In the genomic region with DNA sequence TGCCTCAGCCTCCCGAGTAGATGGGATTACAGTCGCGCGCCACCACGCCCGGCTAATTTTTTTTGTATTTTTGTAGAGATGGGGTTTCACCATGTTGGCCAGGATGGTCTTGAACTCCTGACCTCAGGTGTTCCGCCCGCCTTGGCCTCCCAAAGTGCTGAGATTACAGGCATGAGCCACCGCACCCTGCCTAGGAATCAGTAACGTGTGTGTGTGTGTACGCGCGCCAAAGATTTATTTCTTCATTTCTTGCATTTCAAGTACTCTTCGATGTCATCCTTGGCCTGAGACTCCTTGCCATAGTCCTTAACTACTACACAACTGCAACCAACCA, we compare ENCODE assay signal across 6 cellular contexts. TPM values are rescaled to one million over a fixed set of nuclear protein-coding genes. Genes with fewer than 3 reads are reported as not detected.
DNase-seq lines count a peak whose midpoint lies in the region; ATAC-seq and TF ChIP-seq lines count a peak whose summit lies in the region.
"Not testable (repeated sequence)": the region's sequence is repeated elsewhere in the genome, so short reads cannot be mapped to it uniquely, and the experiment has no call there.

No MANE protein-coding gene starts in this region.

- H3K4me3 Mint-ChIP-seq in natural killer cell, result peak overlapping the region; percentile 90

- H3K36me3 Mint-ChIP-seq in natural killer cell, result not testable (repeated sequence)

- H3K27me3 Mint-ChIP-seq in natural killer cell (ENCODE audit: low read depth in 2 of 2), result not testable (repeated sequence)

- H3K9me3 ChIP-seq in ES-I3 (ENCODE audit: control insufficient read depth, insufficient read depth, low read length); SJCRH30 (replicated peaks); cardiac muscle cell (ENCODE audit: low read depth); testis: not testable (repeated sequence)

- WGBS in testis, 2 donors, result 32 to 46% methylated on average over 14 of the region's 14 CpGs

- intact Hi-C loops in natural killer cell (cut with micrococcal nuclease), result not testable (repeated sequence)
- intact Hi-C loops in testis (cut with DNase I; ENCODE audit: low total_unique reads), result loop anchor here (10.0 kb wide), 1 partner anchor 190 kb away; a partner anchor contains a TSS

- peak overlapping the region; percentile 35 to 57 for H3K27ac Mint-ChIP-seq in natural killer cell

- TF ChIP-seq POLR2A in testis (IDR thresholded peaks at IDR 0.05), result not testable (repeated sequence)

- H3K27ac ChIP-seq in SJCRH30 (peak overlapping the region; percentile 75), testis (peak overlapping the region in 1 of 2 donors; percentile 78)
- H3K27ac ChIP-seq in cardiac muscle cell, result not testable (repeated sequence)

- H3K4me3 ChIP-seq in SJCRH30 (peak overlapping the region; percentile 95), astrocyte of the spinal cord (ENCODE audit: low read depth, low read length) (peak overlapping the region; percentile 96), cardiac muscle cell (peak overlapping the region; percentile 93), testis (peak overlapping the region; percentile 60 to 94)

- not testable (repeated sequence) for H3K9me3 Mint-ChIP-seq in natural killer cell

- in situ Hi-C loops in astrocyte of the spinal cord (cut with HindIII; ENCODE audit: low sequenced_read_pairs), result not testable (repeated sequence)

- not testable (repeated sequence) for H3K36me3 ChIP-seq in ES-I3 (ENCODE audit: insufficient read depth, low read length); SJCRH30; cardiac muscle cell; testis (ENCODE audit: low read depth, missing control alignments)

- TF ChIP-seq CTCF in astrocyte of the spinal cord (IDR thresholded peaks at IDR 0.05; ENCODE audit: low read depth, low read length); cardiac muscle cell (IDR thresholded peaks at IDR 0.05; ENCODE audit: low read depth, low read length); natural killer cell (IDR thresholded peaks at IDR 0.05); testis (IDR thresholded peaks at IDR 0.05): not testable (repeated sequence)

- H3K4me1 Mint-ChIP-seq in natural killer cell, result peaks cover 27 to 32% of the 10 kb centered on the region in 2 donors

- peak overlapping the region; percentile 94 for H3K9ac ChIP-seq in ES-I3 (ENCODE audit: low read depth, low read length)

- ATAC-seq in natural killer cell, result not testable (repeated sequence)

- H3K4me1 ChIP-seq in ES-I3 (ENCODE audit: insufficient read depth, low read length), result peaks cover 18% of the 10 kb centered on the region
- not testable (repeated sequence) for H3K4me1 ChIP-seq in SJCRH30, testis
- H3K4me1 ChIP-seq in cardiac muscle cell (ENCODE audit: low read depth), result peaks cover 11% of the 10 kb centered on the region

- DNase-seq in SJCRH30; astrocyte of the spinal cord (ENCODE audit: low read depth, low spot score); cardiac muscle cell (ENCODE audit: low read depth in 1 of 2, low spot score in 1 of 2); natural killer cell; testis: not testable (repeated sequence)

- not testable (repeated sequence) for H3K27me3 ChIP-seq in SJCRH30, cardiac muscle cell, testis

RNA-seq across cellular contexts. Expression of a gene that starts 0.6 kb away (rescaled TPM):
- total RNA-seq in SJCRH30 (2014; rRNA removed; shearing (Covaris generic)), result 23.6 and 27.2 TPM in 2 replicates
- total RNA-seq in cardiac muscle cell (47.3 and 63.2 TPM in 2 replicates), natural killer cell (10 to 100 TPM; 32.3 to 45.8 (median 43.5) TPM), testis (10 to 100 TPM; 88.0 to 88.1 TPM)
- polyA plus RNA-seq in cardiac muscle cell (52.6 and 77.7 TPM in 2 replicates), testis (ENCODE audit: insufficient read depth, low read depth, low replicate concordance) (74.4 TPM)

RNA-seq across cellular contexts. Expression of a gene that starts 5.9 kb away (rescaled TPM):
- 23.3 and 23.9 TPM in 2 replicates for total RNA-seq in SJCRH30 (2014; rRNA removed; shearing (Covaris generic))
- total RNA-seq in cardiac muscle cell (14.4 and 17.3 TPM in 2 replicates), natural killer cell (100 to 1,000 TPM; 314 to 374 (median 335) TPM), testis (10 to 100 TPM; 13.5 to 19.5 TPM)
- polyA plus RNA-seq in cardiac muscle cell (23.3 and 33.0 TPM in 2 replicates), testis (ENCODE audit: insufficient read depth, low read depth, low replicate concordance) (23.0 TPM)

RNA-seq across cellular contexts. Expression of a gene that starts 26.7 kb away (rescaled TPM):
- 5.5 and 5.6 TPM in 2 replicates for total RNA-seq in SJCRH30 (2014; rRNA removed; shearing (Covaris generic))
- total RNA-seq in cardiac muscle cell (36.8 and 47.7 TPM in 2 replicates), natural killer cell (10 to 100 TPM in 2 of 3 donors, 1 to 10 TPM in 1; 9.1 to 15.0 (median 10.5) TPM), testis (10 to 100 TPM; 28.7 to 33.7 TPM)
- polyA plus RNA-seq in cardiac muscle cell (39.1 and 40.8 TPM in 2 replicates), testis (ENCODE audit: insufficient read depth, low read depth, low replicate concordance) (24.6 TPM)

RNA-seq across cellular contexts. Expression of a gene that starts 35.1 kb away (rescaled TPM):
- not detected in 2 replicates for total RNA-seq in SJCRH30 (2014; rRNA removed; shearing (Covaris generic))
- not detected in 2 replicates for total RNA-seq in cardiac muscle cell
- not detected in 2 replicates for polyA plus RNA-seq in cardiac muscle cell
- total RNA-seq in natural killer cell, result 1 to 10 TPM in 1 of 3 donors, under 1 TPM in 2; 0.52 to 3.5 (median 0.93) TPM
- total RNA-seq in testis, result 10 to 100 TPM; 23.7 to 25.2 TPM
- 78.7 TPM for polyA plus RNA-seq in testis (ENCODE audit: insufficient read depth, low read depth, low replicate concordance)

RNA-seq across cellular contexts. Expression of a gene that starts 35.2 kb away (rescaled TPM):
- not detected in 2 replicates for total RNA-seq in SJCRH30 (2014; rRNA removed; shearing (Covaris generic))
- 0.60 and 0.66 TPM in 2 replicates for total RNA-seq in cardiac muscle cell
- 0.89 and 1.2 TPM in 2 replicates for polyA plus RNA-seq in cardiac muscle cell
- 10 to 100 TPM in 2 of 3 donors, 1 to 10 TPM in 1; 4.0 to 31.8 (median 16.0) TPM for total RNA-seq in natural killer cell
- 100 to 1,000 TPM in 1 of 2 donors, 10 to 100 TPM in 1; 53.0 to 172 TPM for total RNA-seq in testis
- 201 TPM for polyA plus RNA-seq in testis (ENCODE audit: insufficient read depth, low read depth, low replicate concordance)

Comparison
In these comparisons a context has a peak if more than half of its experiments do, and no peak if none do; other contexts are left out.
1. RNA of a gene that starts 5.9 kb away (total RNA-seq): 314 to 374 TPM in natural killer cell; 23.3 to 23.9 TPM in SJCRH30, 13.5 to 19.5 TPM in testis and 14.4 to 17.3 TPM in cardiac muscle cell; every median in the first group is over 10 times any median in the second.
2. Peak in every context shown above with its lines, with median percentiles within 50 percentile points of each other: H3K4me3 ChIP-seq.